ENCODE assay signal across 21 cellular contexts in genomic region chr5:142915038-142915437, GRCh38.
"Had no signal": no experiment of that assay in that cellular context is flagged by ENCODE, and none has a peak within 500 bp of the region (broad histone marks: within the 10 kb centered on the region; RNA-seq: fewer than 3 reads in every experiment).

No MANE protein-coding gene starts in this region.

- H3K9me3 ChIP-seq: colonic mucosa, esophagus muscularis mucosa, esophagus squamous epithelium, gastrocnemius medialis, gastroesophageal sphincter, heart left ventricle, heart right ventricle had no signal

- H3K27ac ChIP-seq: colonic mucosa, coronary artery, dorsolateral prefrontal cortex, epithelial cell of prostate, esophagus muscularis mucosa, esophagus squamous epithelium, foreskin keratinocyte, gastrocnemius medialis, gastroesophageal sphincter, heart left ventricle had no signal

- H3K4me1 ChIP-seq: colonic mucosa, foreskin keratinocyte, gastrocnemius medialis, gastroesophageal sphincter had no signal

- H3K4me3 ChIP-seq: colonic mucosa, coronary artery, dorsolateral prefrontal cortex, esophagus muscularis mucosa, esophagus squamous epithelium, gastrocnemius medialis, gastroesophageal sphincter, heart left ventricle, heart right ventricle had no signal

- FAIRE-seq: colon, endometrium, endothelial cell of umbilical vein, frontal cortex had no signal

- H3K36me3 ChIP-seq: colonic mucosa, gastrocnemius medialis had no signal

- DNase-seq: cortex of kidney; dorsolateral prefrontal cortex; effector CD4-positive, alpha-beta T cell; effector CD8-positive, alpha-beta T cell; effector memory CD4-positive, alpha-beta T cell; effector memory CD8-positive, alpha-beta T cell; esophagus squamous epithelium; foreskin keratinocyte; foreskin melanocyte; gastrocnemius medialis; heart left ventricle; heart right ventricle had no signal

- H3K27me3 ChIP-seq: colonic mucosa, dorsolateral prefrontal cortex, esophagus muscularis mucosa, foreskin keratinocyte, gastrocnemius medialis, gastroesophageal sphincter, heart left ventricle, heart right ventricle had no signal
